In the genomic region with DNA sequence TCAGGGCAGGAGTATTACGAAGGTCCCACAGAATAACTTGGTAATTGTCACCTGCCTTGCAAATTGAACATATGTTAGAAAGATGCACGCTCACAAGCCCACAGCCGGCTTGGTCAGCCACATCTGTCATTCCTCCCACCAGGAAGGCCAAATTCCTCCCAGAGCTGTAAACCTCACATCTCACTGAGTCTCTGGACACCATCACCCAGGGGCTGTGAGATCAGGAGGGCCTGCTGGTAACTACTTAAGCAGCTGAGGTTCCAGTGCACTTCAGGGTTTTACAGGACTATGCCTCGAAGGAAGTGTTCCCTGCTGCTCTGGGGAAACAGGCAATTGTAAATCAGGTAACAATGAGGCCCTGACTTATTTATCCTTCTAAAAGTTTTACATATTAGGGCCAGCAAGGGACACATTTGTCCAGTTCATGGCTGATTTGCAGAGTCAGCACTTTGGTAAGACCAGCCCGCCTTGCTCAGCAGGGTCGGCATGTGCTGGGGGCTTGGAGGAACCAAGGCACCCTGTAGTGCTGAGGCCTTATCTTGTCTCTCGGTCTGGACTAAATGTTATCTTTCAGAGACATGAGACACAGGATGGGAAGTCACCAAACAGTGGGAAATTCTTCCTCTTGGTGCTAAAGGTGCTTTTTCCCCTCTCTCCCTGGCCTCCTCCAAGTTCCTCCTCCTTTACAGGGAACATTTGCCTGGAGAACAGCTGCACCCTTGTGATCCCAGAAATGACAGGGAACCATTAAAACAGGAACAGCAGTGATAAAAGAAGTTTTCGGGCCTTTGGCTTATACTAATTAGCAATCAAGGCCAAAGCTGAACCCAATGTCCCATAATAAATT, we compare ENCODE assay signal across 1 cellular context.
TF ChIP-seq lines count a peak whose summit lies in the region.

No MANE protein-coding gene starts in this region.

TF ChIP-seq in GM23338, 12 proteins besides CTCF, POLR2A, EP300 and RAD21 (continued from another document):
- TF ChIP-seq, protein P1, sequence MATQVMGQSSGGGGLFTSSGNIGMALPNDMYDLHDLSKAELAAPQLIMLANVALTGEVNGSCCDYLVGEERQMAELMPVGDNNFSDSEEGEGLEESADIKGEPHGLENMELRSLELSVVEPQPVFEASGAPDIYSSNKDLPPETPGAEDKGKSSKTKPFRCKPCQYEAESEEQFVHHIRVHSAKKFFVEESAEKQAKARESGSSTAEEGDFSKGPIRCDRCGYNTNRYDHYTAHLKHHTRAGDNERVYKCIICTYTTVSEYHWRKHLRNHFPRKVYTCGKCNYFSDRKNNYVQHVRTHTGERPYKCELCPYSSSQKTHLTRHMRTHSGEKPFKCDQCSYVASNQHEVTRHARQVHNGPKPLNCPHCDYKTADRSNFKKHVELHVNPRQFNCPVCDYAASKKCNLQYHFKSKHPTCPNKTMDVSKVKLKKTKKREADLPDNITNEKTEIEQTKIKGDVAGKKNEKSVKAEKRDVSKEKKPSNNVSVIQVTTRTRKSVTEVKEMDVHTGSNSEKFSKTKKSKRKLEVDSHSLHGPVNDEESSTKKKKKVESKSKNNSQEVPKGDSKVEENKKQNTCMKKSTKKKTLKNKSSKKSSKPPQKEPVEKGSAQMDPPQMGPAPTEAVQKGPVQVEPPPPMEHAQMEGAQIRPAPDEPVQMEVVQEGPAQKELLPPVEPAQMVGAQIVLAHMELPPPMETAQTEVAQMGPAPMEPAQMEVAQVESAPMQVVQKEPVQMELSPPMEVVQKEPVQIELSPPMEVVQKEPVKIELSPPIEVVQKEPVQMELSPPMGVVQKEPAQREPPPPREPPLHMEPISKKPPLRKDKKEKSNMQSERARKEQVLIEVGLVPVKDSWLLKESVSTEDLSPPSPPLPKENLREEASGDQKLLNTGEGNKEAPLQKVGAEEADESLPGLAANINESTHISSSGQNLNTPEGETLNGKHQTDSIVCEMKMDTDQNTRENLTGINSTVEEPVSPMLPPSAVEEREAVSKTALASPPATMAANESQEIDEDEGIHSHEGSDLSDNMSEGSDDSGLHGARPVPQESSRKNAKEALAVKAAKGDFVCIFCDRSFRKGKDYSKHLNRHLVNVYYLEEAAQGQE (IDR thresholded peaks at IDR 0.05; ENCODE audit: unreplicated experiment) = no peak
- no peak for TF ChIP-seq CREB1 (CRISPR knock-in tag; IDR thresholded peaks at IDR 0.05; ENCODE audit: low read depth)
- no peak for TF ChIP-seq POLR2AphosphoS5 (IDR thresholded peaks at IDR 0.05; ENCODE audit: low read depth)
- no peak for TF ChIP-seq ZNF331 (CRISPR knock-in tag; IDR thresholded peaks at IDR 0.05; ENCODE audit: low read depth)
- TF ChIP-seq, protein P2, sequence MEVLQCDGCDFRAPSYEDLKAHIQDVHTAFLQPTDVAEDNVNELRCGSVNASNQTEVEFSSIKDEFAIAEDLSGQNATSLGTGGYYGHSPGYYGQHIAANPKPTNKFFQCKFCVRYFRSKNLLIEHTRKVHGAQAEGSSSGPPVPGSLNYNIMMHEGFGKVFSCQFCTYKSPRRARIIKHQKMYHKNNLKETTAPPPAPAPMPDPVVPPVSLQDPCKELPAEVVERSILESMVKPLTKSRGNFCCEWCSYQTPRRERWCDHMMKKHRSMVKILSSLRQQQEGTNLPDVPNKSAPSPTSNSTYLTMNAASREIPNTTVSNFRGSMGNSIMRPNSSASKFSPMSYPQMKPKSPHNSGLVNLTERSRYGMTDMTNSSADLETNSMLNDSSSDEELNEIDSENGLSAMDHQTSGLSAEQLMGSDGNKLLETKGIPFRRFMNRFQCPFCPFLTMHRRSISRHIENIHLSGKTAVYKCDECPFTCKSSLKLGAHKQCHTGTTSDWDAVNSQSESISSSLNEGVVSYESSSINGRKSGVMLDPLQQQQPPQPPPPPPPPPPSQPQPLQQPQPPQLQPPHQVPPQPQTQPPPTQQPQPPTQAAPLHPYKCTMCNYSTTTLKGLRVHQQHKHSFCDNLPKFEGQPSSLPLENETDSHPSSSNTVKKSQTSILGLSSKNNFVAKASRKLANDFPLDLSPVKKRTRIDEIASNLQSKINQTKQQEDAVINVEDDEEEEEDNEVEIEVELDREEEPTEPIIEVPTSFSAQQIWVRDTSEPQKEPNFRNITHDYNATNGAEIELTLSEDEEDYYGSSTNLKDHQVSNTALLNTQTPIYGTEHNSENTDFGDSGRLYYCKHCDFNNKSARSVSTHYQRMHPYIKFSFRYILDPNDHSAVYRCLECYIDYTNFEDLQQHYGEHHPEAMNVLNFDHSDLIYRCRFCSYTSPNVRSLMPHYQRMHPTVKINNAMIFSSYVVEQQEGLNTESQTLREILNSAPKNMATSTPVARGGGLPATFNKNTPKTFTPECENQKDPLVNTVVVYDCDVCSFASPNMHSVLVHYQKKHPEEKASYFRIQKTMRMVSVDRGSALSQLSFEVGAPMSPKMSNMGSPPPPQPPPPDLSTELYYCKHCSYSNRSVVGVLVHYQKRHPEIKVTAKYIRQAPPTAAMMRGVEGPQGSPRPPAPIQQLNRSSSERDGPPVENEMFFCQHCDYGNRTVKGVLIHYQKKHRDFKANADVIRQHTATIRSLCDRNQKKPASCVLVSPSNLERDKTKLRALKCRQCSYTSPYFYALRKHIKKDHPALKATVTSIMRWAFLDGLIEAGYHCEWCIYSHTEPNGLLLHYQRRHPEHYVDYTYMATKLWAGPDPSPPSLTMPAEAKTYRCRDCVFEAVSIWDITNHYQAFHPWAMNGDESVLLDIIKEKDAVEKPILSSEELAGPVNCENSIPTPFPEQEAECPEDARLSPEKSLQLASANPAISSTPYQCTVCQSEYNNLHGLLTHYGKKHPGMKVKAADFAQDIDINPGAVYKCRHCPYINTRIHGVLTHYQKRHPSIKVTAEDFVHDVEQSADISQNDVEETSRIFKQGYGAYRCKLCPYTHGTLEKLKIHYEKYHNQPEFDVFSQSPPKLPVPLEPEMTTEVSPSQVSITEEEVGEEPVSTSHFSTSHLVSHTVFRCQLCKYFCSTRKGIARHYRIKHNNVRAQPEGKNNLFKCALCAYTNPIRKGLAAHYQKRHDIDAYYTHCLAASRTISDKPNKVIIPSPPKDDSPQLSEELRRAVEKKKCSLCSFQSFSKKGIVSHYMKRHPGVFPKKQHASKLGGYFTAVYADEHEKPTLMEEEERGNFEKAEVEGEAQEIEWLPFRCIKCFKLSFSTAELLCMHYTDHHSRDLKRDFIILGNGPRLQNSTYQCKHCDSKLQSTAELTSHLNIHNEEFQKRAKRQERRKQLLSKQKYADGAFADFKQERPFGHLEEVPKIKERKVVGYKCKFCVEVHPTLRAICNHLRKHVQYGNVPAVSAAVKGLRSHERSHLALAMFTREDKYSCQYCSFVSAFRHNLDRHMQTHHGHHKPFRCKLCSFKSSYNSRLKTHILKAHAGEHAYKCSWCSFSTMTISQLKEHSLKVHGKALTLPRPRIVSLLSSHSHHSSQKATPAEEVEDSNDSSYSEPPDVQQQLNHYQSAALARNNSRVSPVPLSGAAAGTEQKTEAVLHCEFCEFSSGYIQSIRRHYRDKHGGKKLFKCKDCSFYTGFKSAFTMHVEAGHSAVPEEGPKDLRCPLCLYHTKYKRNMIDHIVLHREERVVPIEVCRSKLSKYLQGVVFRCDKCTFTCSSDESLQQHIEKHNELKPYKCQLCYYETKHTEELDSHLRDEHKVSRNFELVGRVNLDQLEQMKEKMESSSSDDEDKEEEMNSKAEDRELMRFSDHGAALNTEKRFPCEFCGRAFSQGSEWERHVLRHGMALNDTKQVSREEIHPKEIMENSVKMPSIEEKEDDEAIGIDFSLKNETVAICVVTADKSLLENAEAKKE (CRISPR knock-in tag; IDR thresholded peaks at IDR 0.05) = no peak
- no peak for TF ChIP-seq NANOG (IDR thresholded peaks at IDR 0.05; ENCODE audit: borderline replicate concordance)
- no peak for TF ChIP-seq STAT1 (IDR thresholded peaks at IDR 0.05; ENCODE audit: unreplicated experiment)
- no peak for TF ChIP-seq ZNF114 (CRISPR knock-in tag; IDR thresholded peaks at IDR 0.05)
